8 cellular contexts compared by ENCODE assay signal in the genomic region with DNA sequence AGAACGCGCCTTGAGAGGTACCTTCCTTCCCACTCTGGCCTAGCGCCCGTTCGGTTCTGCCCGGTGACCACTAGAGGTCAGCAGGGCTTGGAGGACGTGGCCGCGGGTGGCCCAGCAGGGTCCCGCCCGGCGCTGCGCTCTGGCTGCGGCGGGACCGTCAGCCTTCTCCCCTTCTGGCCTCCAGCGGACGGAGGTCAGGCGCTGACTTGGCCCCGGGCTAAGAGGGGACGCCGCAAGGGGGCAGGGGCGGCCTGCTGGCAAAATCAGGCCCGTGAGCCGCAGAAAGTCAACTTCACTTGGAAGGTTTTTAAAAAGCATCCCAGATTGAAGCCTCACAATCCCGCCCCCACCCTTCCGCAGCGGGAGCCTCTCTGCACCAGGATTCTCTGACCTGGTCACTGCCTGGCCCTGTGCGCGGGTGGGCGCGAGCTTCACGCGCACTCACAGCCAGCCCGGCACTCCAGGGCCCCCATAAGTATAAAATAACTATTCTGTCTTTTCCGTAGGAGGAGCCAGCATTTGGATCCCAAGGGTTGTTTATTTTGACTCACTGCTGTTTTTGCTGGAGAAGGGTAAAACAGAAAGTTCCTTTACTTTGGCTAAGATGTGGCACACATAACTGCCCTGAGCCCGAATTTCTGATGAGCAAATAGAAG. TPM values are rescaled to one million over a fixed set of nuclear protein-coding genes. Genes with fewer than 3 reads are reported as not detected.
DNase-seq lines count a peak whose midpoint lies in the region; ATAC-seq and TF ChIP-seq lines count a peak whose summit lies in the region.

No MANE protein-coding gene starts in this region.

- no peaks in the 10 kb centered on the region for H3K27me3 ChIP-seq in lower lobe of right lung (ENCODE audit: low read depth)

- intact Hi-C loops in lower lobe of right lung (cut with DNase I) = loop anchor here (10.0 kb wide), 1 partner anchor 229 kb away; no protein-coding TSS in a partner anchor

- no peaks in the 10 kb centered on the region for H3K36me3 ChIP-seq in lower lobe of right lung

- in situ Hi-C loops in G401 (cut with HindIII; ENCODE audit: low sequenced_read_pairs) = no loop called here

- no peaks in the 10 kb centered on the region for H3K9me3 ChIP-seq in lower lobe of right lung

- peak overlapping the region; percentile 49 for H3K4me3 ChIP-seq in lower lobe of right lung

- peak; percentile 94 for TF ChIP-seq CTCF in lower lobe of right lung (IDR thresholded peaks at IDR 0.05)

- ATAC-seq in lower lobe of right lung (peak; percentile 97 to 98), HG02571 (IDR thresholded peaks at IDR 0.05; ENCODE audit: unreplicated experiment) (no peak), GM19328 (IDR thresholded peaks at IDR 0.05; ENCODE audit: unreplicated experiment) (no peak)

- peaks cover 22% of the 10 kb centered on the region for H3K4me1 ChIP-seq in lower lobe of right lung

- peak; percentile 79 for DNase-seq in G401 (ENCODE audit: low spot score)
- peak; percentile 39 for DNase-seq in NCI-H226
- peak; percentile 55 to 67 for DNase-seq in activated CD4-positive, alpha-beta T cell treated with anti-CD3 and anti-CD28 coated beads, Interleukin-2, amount 50 U/mL, for 48 hours
- peak; percentile 20 for DNase-seq in effector CD4-positive, alpha-beta T cell
- peak; percentile 91 for DNase-seq in lower lobe of right lung
- peak; percentile 28 to 42 for DNase-seq in stimulated activated CD4-positive, alpha-beta T cell treated with anti-CD3 and anti-CD28 coated beads, Interleukin-4, amount 100 ng/mL, for 48 hours (ENCODE audit: low read depth in 2 of 2)

- peak overlapping the region; percentile 67 for H3K27ac ChIP-seq in lower lobe of right lung

RNA-seq across cellular contexts. Expression of a gene that starts 23.2 kb away (rescaled TPM):
- not detected in 2 replicates for total RNA-seq in G401 (2014; rRNA removed; shearing (Covaris generic))
- 171 TPM for total RNA-seq in lower lobe of right lung

Comparison
In these comparisons a context has a peak if more than half of its experiments do, and no peak if none do; other contexts are left out.
1. DNase-seq: peak in every context shown above with its lines; median percentile 91 in lower lobe of right lung; 79 in G401; 61 in activated CD4-positive, alpha-beta T cell treated with anti-CD3 and anti-CD28 coated beads, Interleukin-2, amount 50 U/mL, for 48 hours; 39 in NCI-H226; 35 in stimulated activated CD4-positive, alpha-beta T cell treated with anti-CD3 and anti-CD28 coated beads, Interleukin-4, amount 100 ng/mL, for 48 hours; 20 in effector CD4-positive, alpha-beta T cell.
2. ATAC-seq: peak in lower lobe of right lung (2 of 2); none in HG02571 (single experiment) and GM19328 (single experiment).
3. RNA of a gene that starts 23.2 kb away (total RNA-seq): 171 TPM in lower lobe of right lung (single experiment); not detected in G401; every median in the first group is over 100 times any median in the second.